11 cellular contexts compared by ENCODE assay signal in the genomic region with DNA sequence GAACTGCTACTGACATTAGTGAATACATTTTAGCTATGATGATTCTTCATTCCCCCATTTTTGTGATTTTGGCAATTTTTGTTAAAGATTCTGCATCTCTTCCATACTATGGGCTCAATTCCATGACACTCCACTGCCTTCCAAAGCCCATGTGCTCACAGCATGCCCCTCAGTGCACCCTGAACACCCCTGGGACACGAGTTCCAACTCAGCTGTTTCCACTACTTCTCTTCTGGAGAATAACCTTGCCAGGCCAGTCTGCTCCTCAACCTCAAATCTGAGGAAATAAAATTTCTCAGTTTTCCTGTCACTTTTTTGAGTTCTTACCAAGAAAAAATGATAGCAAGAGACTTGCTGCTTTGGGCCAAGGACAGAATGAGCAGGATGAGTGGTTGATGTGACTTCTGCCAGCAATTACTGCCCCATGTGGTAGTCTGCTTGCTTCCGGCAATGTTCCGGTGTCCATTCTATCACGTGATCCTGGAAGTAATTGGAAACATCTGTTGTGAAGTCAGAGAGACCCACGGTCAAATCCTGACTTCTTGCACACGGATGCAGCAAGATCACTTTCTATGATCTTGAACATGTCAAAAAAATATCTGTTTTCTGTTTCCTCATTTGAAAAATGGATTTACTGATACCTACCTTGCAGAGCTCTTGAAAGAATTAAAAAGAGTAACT. TPM values are rescaled to one million over a fixed set of nuclear protein-coding genes. Genes with fewer than 3 reads are reported as not detected.
DNase-seq lines count a peak whose midpoint lies in the region; ATAC-seq lines count a peak whose summit lies in the region.
"Had no signal": no experiment of that assay in that cellular context is flagged by ENCODE, and none has a peak within 500 bp of the region (broad histone marks: within the 10 kb centered on the region; RNA-seq: fewer than 3 reads in every experiment).

No MANE protein-coding gene starts in this region.

- ATAC-seq in HG03469 (IDR thresholded peaks at IDR 0.05; ENCODE audit: unreplicated experiment): no peak
- no peak for ATAC-seq in HG02588 (IDR thresholded peaks at IDR 0.05; ENCODE audit: unreplicated experiment)
- ATAC-seq: activated T-helper 17 cell treated with anti-CD3 and anti-CD28 coated beads, Interleukin-2, amount 50 U/mL, for 72 hours had no signal

- peak; percentile 35 for DNase-seq in ELR (ENCODE audit: low read depth)
- peak; percentile 84 for DNase-seq in RPMI7951 (ENCODE audit: low read depth)
- DNase-seq in fibroblast of the conjunctiva (ENCODE audit: low read depth): peak; percentile 59
- DNase-seq in stromal cell of bone marrow (ENCODE audit: low read depth): peak; percentile 24
- no peak for DNase-seq in NCI-H1092 treated with DMSO at 0.1 percent for 48 hours (lab: John Stamatoyannopoulos, UW)
- no peak for DNase-seq in C1 segment of cervical spinal cord (lab: John Stamatoyannopoulos, UW)
- DNase-seq: central memory CD4-positive, alpha-beta T cell; NCI-H1436 had no signal

RNA-seq across cellular contexts. Expression of a gene that starts 58.3 kb away (rescaled TPM):
- total RNA-seq in RPMI7951 (2014; rRNA removed; shearing (Covaris generic)): 0.12 and 1.3 TPM in 2 replicates
- total RNA-seq: activated T-helper 17 cell treated with anti-CD3 and anti-CD28 coated beads, Interleukin-2, amount 50 U/mL, for 72 hours had no signal

Comparison
In these comparisons a context has a peak if more than half of its experiments do, and no peak if none do; other contexts are left out.
1. DNase-seq: peak in ELR (single experiment), RPMI7951 (single experiment), fibroblast of the conjunctiva (single experiment) and stromal cell of bone marrow (single experiment); none in NCI-H1092 treated with DMSO at 0.1 percent for 48 hours (single experiment) and C1 segment of cervical spinal cord (0 of 14).